In the genomic region with DNA sequence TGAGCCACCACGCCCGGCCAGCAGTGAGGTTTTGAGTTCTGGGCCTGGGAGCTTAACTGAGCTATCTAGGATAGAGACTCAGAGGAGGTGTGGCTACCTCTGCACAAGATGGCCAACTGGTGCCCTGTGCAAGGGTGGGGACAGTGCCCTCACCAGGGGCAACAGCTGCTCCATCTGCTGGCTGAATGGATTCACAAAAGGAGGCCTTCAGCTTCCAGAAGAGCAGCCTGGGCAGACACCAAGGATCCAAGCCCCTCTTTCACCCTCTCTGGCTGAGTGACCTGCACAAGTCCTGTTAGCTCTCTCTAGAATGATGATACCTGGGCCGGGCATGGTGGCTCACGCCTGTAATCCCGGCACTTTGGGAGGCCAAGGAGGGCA, we compare ENCODE assay signal across 1 cellular context.
TF ChIP-seq lines count a peak whose summit lies in the region.

No MANE protein-coding gene starts in this region.

TF ChIP-seq in GM12878, 131 proteins besides CTCF, POLR2A, EP300 and RAD21:
- TF ChIP-seq BRCA1 (IDR thresholded peaks at IDR 0.05; ENCODE audit: low read depth, low read length) (no peak), KAT2A (conservative IDR thresholded peaks at IDR 0.05; ENCODE audit: control insufficient read depth, low read depth, low read length) (no peak), CREB1 (IDR thresholded peaks at IDR 0.05; ENCODE audit: low read depth) (no peak), STAT1 (conservative IDR thresholded peaks at IDR 0.05) (no peak), HDAC2 (IDR thresholded peaks at IDR 0.05) (no peak), RUNX3 (IDR thresholded peaks at IDR 0.05; ENCODE audit: low read length) (no peak)
- TF ChIP-seq, protein P1, sequence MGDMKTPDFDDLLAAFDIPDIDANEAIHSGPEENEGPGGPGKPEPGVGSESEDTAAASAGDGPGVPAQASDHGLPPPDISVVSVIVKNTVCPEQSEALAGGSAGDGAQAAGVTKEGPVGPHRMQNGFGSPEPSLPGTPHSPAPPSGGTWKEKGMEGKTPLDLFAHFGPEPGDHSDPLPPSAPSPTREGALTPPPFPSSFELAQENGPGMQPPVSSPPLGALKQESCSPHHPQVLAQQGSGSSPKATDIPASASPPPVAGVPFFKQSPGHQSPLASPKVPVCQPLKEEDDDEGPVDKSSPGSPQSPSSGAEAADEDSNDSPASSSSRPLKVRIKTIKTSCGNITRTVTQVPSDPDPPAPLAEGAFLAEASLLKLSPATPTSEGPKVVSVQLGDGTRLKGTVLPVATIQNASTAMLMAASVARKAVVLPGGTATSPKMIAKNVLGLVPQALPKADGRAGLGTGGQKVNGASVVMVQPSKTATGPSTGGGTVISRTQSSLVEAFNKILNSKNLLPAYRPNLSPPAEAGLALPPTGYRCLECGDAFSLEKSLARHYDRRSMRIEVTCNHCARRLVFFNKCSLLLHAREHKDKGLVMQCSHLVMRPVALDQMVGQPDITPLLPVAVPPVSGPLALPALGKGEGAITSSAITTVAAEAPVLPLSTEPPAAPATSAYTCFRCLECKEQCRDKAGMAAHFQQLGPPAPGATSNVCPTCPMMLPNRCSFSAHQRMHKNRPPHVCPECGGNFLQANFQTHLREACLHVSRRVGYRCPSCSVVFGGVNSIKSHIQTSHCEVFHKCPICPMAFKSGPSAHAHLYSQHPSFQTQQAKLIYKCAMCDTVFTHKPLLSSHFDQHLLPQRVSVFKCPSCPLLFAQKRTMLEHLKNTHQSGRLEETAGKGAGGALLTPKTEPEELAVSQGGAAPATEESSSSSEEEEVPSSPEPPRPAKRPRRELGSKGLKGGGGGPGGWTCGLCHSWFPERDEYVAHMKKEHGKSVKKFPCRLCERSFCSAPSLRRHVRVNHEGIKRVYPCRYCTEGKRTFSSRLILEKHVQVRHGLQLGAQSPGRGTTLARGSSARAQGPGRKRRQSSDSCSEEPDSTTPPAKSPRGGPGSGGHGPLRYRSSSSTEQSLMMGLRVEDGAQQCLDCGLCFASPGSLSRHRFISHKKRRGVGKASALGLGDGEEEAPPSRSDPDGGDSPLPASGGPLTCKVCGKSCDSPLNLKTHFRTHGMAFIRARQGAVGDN (IDR thresholded peaks at IDR 0.05): no peak
